1 cellular context compared by ENCODE assay signal in genomic region chr17:81715107-81715871, GRCh38.
TF ChIP-seq lines count a peak whose summit lies in the region.

No MANE protein-coding gene starts in this region.

TF ChIP-seq in HCT116, 20 proteins besides CTCF, POLR2A, EP300 and RAD21:
- TF ChIP-seq CBX3 (IDR thresholded peaks at IDR 0.05; ENCODE audit: low read depth) (no peak), YY1 (IDR thresholded peaks at IDR 0.05; ENCODE audit: extremely low read depth, insufficient replicate concordance, low read depth, low read length) (no peak), ZNF274 (IDR thresholded peaks at IDR 0.05; ENCODE audit: low read depth, low read length) (no peak)
